In the genomic region with DNA sequence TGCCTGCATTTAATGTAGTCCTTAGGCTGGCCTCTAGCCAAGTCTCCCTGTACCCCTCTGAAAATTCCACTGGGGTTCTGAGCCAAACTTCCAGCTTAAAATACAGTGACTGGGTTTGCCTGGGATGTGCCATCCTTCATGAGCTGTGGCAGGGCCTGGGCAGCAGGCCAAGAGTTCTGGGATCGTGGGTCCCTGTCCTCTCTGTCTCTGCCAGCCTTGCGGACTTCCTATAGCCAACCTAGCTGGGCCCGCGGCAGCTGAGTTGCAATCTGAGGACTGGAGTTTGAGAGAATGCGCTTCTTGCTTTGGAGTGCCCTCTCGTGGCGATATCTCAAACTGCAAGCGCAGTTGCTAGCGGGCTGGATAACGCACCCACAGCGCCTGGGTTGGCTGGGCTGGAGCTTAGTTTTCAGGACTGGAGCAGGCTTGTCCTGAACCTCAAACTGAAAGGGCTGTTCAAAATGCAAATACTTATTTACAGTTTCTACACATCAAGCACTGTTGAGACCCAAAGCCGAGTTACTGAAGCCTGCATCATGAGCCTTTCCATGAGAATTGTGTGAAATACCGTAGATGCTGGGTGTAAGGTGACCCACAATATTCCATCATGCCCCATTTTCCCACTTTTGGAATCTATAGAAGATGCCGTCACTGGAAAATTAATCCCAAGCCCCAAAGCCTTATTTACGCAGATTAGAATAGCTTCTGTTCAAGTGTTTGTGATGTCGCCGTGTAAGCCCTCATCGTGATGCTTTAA, we compare ENCODE assay signal across 1 cellular context.
TF ChIP-seq lines count a peak whose summit lies in the region.

No MANE protein-coding gene starts in this region.

TF ChIP-seq in IMR-90, 13 proteins besides CTCF, POLR2A, EP300 and RAD21:
- peak; percentile 90 for TF ChIP-seq SMC3 (IDR thresholded peaks at IDR 0.05; ENCODE audit: low read depth, low read length)
- TF ChIP-seq MAFK (IDR thresholded peaks at IDR 0.05; ENCODE audit: low read depth, low read length): no peak
